8 cellular contexts compared by ENCODE assay signal in the genomic region with DNA sequence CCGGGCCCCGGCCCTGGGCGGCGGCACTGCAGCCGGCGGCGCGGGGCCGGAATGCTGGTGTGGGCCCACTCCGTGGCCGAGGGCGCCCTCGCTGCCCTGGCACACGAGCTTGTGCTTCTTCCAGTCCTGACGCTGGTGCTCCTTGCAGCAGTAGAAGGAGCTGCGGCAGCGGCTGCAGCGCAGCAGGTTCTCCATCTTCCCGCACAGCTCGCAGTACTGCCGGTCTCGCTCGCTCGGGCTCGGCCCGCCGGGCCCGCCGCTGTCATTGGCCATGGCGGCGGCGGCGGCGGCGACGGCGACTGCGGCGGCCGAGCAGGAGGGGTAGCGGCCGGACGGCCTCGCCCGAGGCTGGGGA. TPM values are rescaled to one million over a fixed set of nuclear protein-coding genes. Genes with fewer than 3 reads are reported as not detected.
A peak's percentile ranks its signal among the peaks of the same experiment; 100 is the strongest.
DNase-seq lines count a peak whose midpoint lies in the region; ATAC-seq and TF ChIP-seq lines count a peak whose summit lies in the region.

No MANE protein-coding gene starts in this region.

- H4K20me1 ChIP-seq in MM.1S (ENCODE audit: insufficient read depth, low read length), result no peaks in the 10 kb centered on the region

- TF ChIP-seq CTCF in MM.1S (IDR thresholded peaks at IDR 0.05; ENCODE audit: low read length), result no peak
- no peak for TF ChIP-seq CTCF in fibroblast of villous mesenchyme (IDR thresholded peaks at IDR 0.05; ENCODE audit: insufficient read depth, low read depth, low read length)
- no peak for TF ChIP-seq CTCF in neutrophil (IDR thresholded peaks at IDR 0.05)

- H3K9ac ChIP-seq in MM.1S (ENCODE audit: low read length), result peak overlapping the region; percentile 52; the same call in 1 of the 2 replicates

- peaks cover 24% of the 10 kb centered on the region for H3F3A ChIP-seq in MM.1S (ENCODE audit: insufficient read depth, low read length)

- peak overlapping the region; percentile 33; the same call in 1 of the 2 replicates for H3K4me2 ChIP-seq in MM.1S (ENCODE audit: low read depth, low read length)

- H2AFZ ChIP-seq in MM.1S (ENCODE audit: low read length), result no peak overlapping the region

- H3K4me1 Mint-ChIP-seq in activated T-cell treated with anti-CD3 and anti-CD28 coated beads, Interleukin-2, amount 50 U/mL, for 72 hours (ENCODE audit: low read depth), result peaks cover 45% of the 10 kb centered on the region

- ATAC-seq in GM21786 (IDR thresholded peaks at IDR 0.05; ENCODE audit: unreplicated experiment), result peak; percentile 25
- peak; percentile 44 to 49 for ATAC-seq in activated T-cell treated with anti-CD3 and anti-CD28 coated beads, Interleukin-2, amount 50 U/mL, for 72 hours (replicated peaks in 1 of 2)

- H3K27ac Mint-ChIP-seq in activated T-cell treated with anti-CD3 and anti-CD28 coated beads, Interleukin-2, amount 50 U/mL, for 72 hours, result no peak overlapping the region

- peaks cover 46% of the 10 kb centered on the region for H3K79me2 ChIP-seq in MM.1S (ENCODE audit: low read length)

- H3K9me3 Mint-ChIP-seq in activated T-cell treated with anti-CD3 and anti-CD28 coated beads, Interleukin-2, amount 50 U/mL, for 72 hours, result no peaks in the 10 kb centered on the region

- H3K9me2 ChIP-seq in MM.1S (replicated peaks; ENCODE audit: insufficient read depth, low read length), result no peaks in the 10 kb centered on the region

- H3K4me3 ChIP-seq in MM.1S (ENCODE audit: low read length) (peak overlapping the region; percentile 61), fibroblast of villous mesenchyme (ENCODE audit: low read depth, low read length) (peak overlapping the region; percentile 68), neutrophil (ENCODE audit: low read depth in 1 of 2, low read length in 1 of 2) (peak overlapping the region; percentile 78 to 83)

- peaks cover 5 to 6% of the 10 kb centered on the region in 2 donors for H3K36me3 Mint-ChIP-seq in activated T-cell treated with anti-CD3 and anti-CD28 coated beads, Interleukin-2, amount 50 U/mL, for 72 hours (ENCODE audit: insufficient read depth in 2 of 2)

- H3K27me3 ChIP-seq in MM.1S (replicated peaks; ENCODE audit: insufficient read depth, low read length) (no peaks in the 10 kb centered on the region), neutrophil (peaks cover 34% of the 10 kb centered on the region)

- H3K9me3 ChIP-seq in MM.1S (replicated peaks; ENCODE audit: insufficient read depth, low read length) (no peaks in the 10 kb centered on the region), neutrophil (no peaks in the 10 kb centered on the region)

- H3K27ac ChIP-seq in MM.1S (ENCODE audit: low read length), result peak overlapping the region; percentile 60; the same call in 1 of the 2 replicates
- H3K27ac ChIP-seq in neutrophil, result peak overlapping the region; percentile 92

- DNase-seq in NCI-H146 (lab: John Stamatoyannopoulos, UW) (peak; percentile 71), NCI-H146 treated with DMSO at 0.1 percent for 48 hours (lab: John Stamatoyannopoulos, UW; ENCODE audit: unreplicated experiment) (no peak), MM.1S (peak; percentile 63), fibroblast of villous mesenchyme (ENCODE audit: low read depth) (peak; percentile 63), NCI-H226 (no peak)
- DNase-seq in activated T-cell treated with anti-CD3 and anti-CD28 coated beads, Interleukin-2, amount 50 U/mL, for 72 hours, result peak; percentile 60 to 63

- H3K36me3 ChIP-seq in MM.1S (replicated peaks; ENCODE audit: insufficient read depth, low read length) (no peaks in the 10 kb centered on the region), neutrophil (peaks cover 1% of the 10 kb centered on the region)

- H3K4me1 ChIP-seq in MM.1S (ENCODE audit: low read length) (peaks cover 27% of the 10 kb centered on the region), neutrophil (ENCODE audit: control insufficient read depth in 1 of 2, insufficient read depth in 1 of 2, low read depth in 1 of 2, low read length in 1 of 2) (peaks cover 29 to 40% of the 10 kb centered on the region in 2 experiments)

- H3K27me3 Mint-ChIP-seq in activated T-cell treated with anti-CD3 and anti-CD28 coated beads, Interleukin-2, amount 50 U/mL, for 72 hours (ENCODE audit: low read depth), result peaks cover 7% of the 10 kb centered on the region

- peak overlapping the region; percentile 74 to 80 for H3K4me3 Mint-ChIP-seq in activated T-cell treated with anti-CD3 and anti-CD28 coated beads, Interleukin-2, amount 50 U/mL, for 72 hours

RNA-seq across cellular contexts. Expression of gene EGLN1, which starts 0.5 kb away (rescaled TPM):
- total RNA-seq in activated T-cell treated with anti-CD3 and anti-CD28 coated beads, Interleukin-2, amount 50 U/mL, for 72 hours, result 10 to 100 TPM; 13.8 to 18.5 TPM
- total RNA-seq in fibroblast of villous mesenchyme, result 33.8 and 53.5 TPM in 2 replicates

Comparison
In these comparisons a context has a peak if more than half of its experiments do, and no peak if none do; other contexts are left out.
1. DNase-seq: peak in NCI-H146 (single experiment), MM.1S (single experiment), activated T-cell treated with anti-CD3 and anti-CD28 coated beads, Interleukin-2, amount 50 U/mL, for 72 hours (2 of 2) and fibroblast of villous mesenchyme (single experiment); none in NCI-H146 treated with DMSO at 0.1 percent for 48 hours (single experiment) and NCI-H226 (single experiment).
2. Peak in every context shown above with its lines, with median percentiles within 50 percentile points of each other: H3K4me3 ChIP-seq.